In the genomic region with DNA sequence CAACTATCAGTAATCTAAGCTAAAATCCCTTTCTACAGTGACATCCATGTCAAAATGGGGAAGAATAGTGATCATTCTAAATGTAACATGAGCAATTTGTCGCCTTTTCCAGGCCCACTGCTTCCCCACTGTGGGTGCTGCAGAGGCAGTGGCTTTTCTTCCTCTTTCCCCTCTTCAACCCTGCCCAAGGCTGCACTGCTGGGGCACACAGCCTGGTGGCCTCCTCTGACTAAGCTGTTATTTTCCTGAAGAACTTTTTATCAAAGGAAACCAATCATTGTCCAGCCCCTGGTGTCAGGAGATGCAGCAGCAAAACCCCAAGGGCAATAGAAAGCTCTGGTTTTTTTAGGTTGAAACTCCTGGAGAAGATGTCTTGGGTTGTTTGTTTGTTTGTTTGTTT, we compare ENCODE assay signal across 1 cellular context.
TF ChIP-seq lines count a peak whose summit lies in the region.

No MANE protein-coding gene starts in this region.

TF ChIP-seq in liver, 16 proteins besides CTCF, POLR2A, EP300 and RAD21 (continued from another document):
- no peak for TF ChIP-seq REST (IDR thresholded peaks at IDR 0.05)
- TF ChIP-seq ZBTB33 (IDR thresholded peaks at IDR 0.05) = no peak
- no peak for TF ChIP-seq GABPA (IDR thresholded peaks at IDR 0.05 in 1 of 2, conservative IDR thresholded peaks at IDR 0.05 in 1 of 2)
